16 cellular contexts compared by ENCODE assay signal in the genomic region with DNA sequence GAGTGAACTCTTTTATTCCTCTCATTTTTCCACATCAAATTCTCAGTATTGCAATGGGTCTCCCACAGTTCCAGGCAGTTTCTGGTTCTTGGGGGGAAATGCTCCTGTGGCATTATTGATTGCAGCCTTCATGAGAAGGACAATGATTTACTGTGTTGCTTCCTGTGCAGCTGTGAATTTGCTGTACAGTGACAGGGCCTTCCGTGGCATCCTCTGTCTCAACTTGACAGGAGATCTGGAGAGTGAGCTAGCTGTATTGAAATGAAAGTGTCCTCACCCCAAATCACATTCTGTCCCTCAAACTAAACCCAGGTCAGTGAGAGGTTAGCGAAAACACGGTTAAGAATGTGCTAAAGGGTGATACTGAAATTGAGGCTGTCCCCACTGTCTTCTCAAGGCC.
A peak's percentile ranks its signal among the peaks of the same experiment; 100 is the strongest.
DNase-seq lines count a peak whose midpoint lies in the region; ATAC-seq and TF ChIP-seq lines count a peak whose summit lies in the region.
"Had no signal": no experiment of that assay in that cellular context is flagged by ENCODE, and none has a peak within 500 bp of the region (broad histone marks: within the 10 kb centered on the region; RNA-seq: fewer than 3 reads in every experiment).

No MANE protein-coding gene starts in this region.

- H3K4me1 ChIP-seq in testis = no peaks in the 10 kb centered on the region
- no peaks in the 10 kb centered on the region for H3K4me1 ChIP-seq in naive thymus-derived CD4-positive, alpha-beta T cell (ENCODE audit: control insufficient read depth in 2 of 2, insufficient read depth in 2 of 2, low read length in 2 of 2)

- peaks cover 0 to 4% (median 0%) of the 10 kb centered on the region in 11 donors for H3K9me3 Mint-ChIP-seq in naive thymus-derived CD4-positive, alpha-beta T cell
- H3K9me3 Mint-ChIP-seq: activated CD4-positive, alpha-beta T cell treated with anti-CD3 and anti-CD28 coated beads, Interleukin-2, amount 10 ng/mL, durations not matched to agents 7 days and 5 days; mesothelial cell of epicardium; neural crest cell; type B pancreatic cell had no signal

- POLR2A ChIA-PET in naive thymus-derived CD4-positive, alpha-beta T cell (lab: Charles Lee) = no interaction called here

- H3K27me3 Mint-ChIP-seq in naive thymus-derived CD4-positive, alpha-beta T cell = peaks cover 0 to 3% (median 0%) of the 10 kb centered on the region in 5 donors
- H3K27me3 Mint-ChIP-seq: activated CD4-positive, alpha-beta T cell treated with anti-CD3 and anti-CD28 coated beads, Interleukin-2, amount 10 ng/mL, durations not matched to agents 7 days and 5 days; type B pancreatic cell had no signal

- DNase-seq in NCI-H748 (lab: John Stamatoyannopoulos, UW; ENCODE audit: unreplicated experiment) (peak; percentile 20), NCI-H748 treated with DMSO at 0.1 percent for 48 hours (lab: John Stamatoyannopoulos, UW) (no peak), NCI-H1417 (lab: John Stamatoyannopoulos, UW) (peak in 2 of 3 experiments; percentile 51 to 83), testis (no peak), GM20000 (ENCODE audit: low spot score) (no peak)
- DNase-seq in naive thymus-derived CD4-positive, alpha-beta T cell = no peak
- DNase-seq: activated CD4-positive, alpha-beta T cell treated with anti-CD3 and anti-CD28 coated beads, Interleukin-2, amount 10 ng/mL, durations not matched to agents 7 days and 5 days; cerebellar nuclear complex; NCI-H1048 had no signal

- H3K4me3 ChIP-seq in testis = no peak overlapping the region
- no peak overlapping the region for H3K4me3 ChIP-seq in naive thymus-derived CD4-positive, alpha-beta T cell (ENCODE audit: low read length)
- H3K4me3 ChIP-seq: K562 had no signal

- ATAC-seq in HG02943 (IDR thresholded peaks at IDR 0.05; ENCODE audit: low read depth, unreplicated experiment) = peak; percentile 54
- no peak for ATAC-seq in naive thymus-derived CD4-positive, alpha-beta T cell
- ATAC-seq: K562 had no signal

- H3K9me3 ChIP-seq in testis = no peaks in the 10 kb centered on the region
- H3K9me3 ChIP-seq in naive thymus-derived CD4-positive, alpha-beta T cell (ENCODE audit: control insufficient read depth in 2 of 3, low read length in 3 of 3) = no peaks in the 10 kb centered on the region

- no peaks in the 10 kb centered on the region for H3K36me3 ChIP-seq in testis (ENCODE audit: low read depth, missing control alignments)
- no peaks in the 10 kb centered on the region for H3K36me3 ChIP-seq in naive thymus-derived CD4-positive, alpha-beta T cell (ENCODE audit: control insufficient read depth in 2 of 3, insufficient read depth in 3 of 3, low read length in 3 of 3)

- WGBS in testis, 2 donors = 66 to 67% methylated on average over 3 of the region's 3 CpGs

- TF ChIP-seq POLR2A in testis (IDR thresholded peaks at IDR 0.05) = no peak

- no peak overlapping the region for H3K4me3 Mint-ChIP-seq in naive thymus-derived CD4-positive, alpha-beta T cell
- H3K4me3 Mint-ChIP-seq: activated CD4-positive, alpha-beta T cell treated with anti-CD3 and anti-CD28 coated beads, Interleukin-2, amount 10 ng/mL, durations not matched to agents 7 days and 5 days; mesothelial cell of epicardium; neural crest cell; type B pancreatic cell had no signal

- no peaks in the 10 kb centered on the region for H3K4me1 Mint-ChIP-seq in naive thymus-derived CD4-positive, alpha-beta T cell
- H3K4me1 Mint-ChIP-seq: activated CD4-positive, alpha-beta T cell treated with anti-CD3 and anti-CD28 coated beads, Interleukin-2, amount 10 ng/mL, durations not matched to agents 7 days and 5 days had no signal

- no peaks in the 10 kb centered on the region for H3K36me3 Mint-ChIP-seq in naive thymus-derived CD4-positive, alpha-beta T cell
- H3K36me3 Mint-ChIP-seq: mesothelial cell of epicardium, type B pancreatic cell had no signal

- H3K27ac ChIP-seq in temporal lobe (ENCODE audit: low read depth, low read length) = peak overlapping the region; percentile 86
- H3K27ac ChIP-seq in testis = no peak overlapping the region
- no peak overlapping the region for H3K27ac ChIP-seq in naive thymus-derived CD4-positive, alpha-beta T cell (ENCODE audit: low read depth, low read length)
- H3K27ac ChIP-seq: 22Rv1 had no signal

- intact Hi-C loops in testis (cut with DNase I; ENCODE audit: low total_unique reads) = no loop called here
- intact Hi-C loops in naive thymus-derived CD4-positive, alpha-beta T cell (cut with micrococcal nuclease) = no loop called here

- no peak overlapping the region for H3K27ac Mint-ChIP-seq in naive thymus-derived CD4-positive, alpha-beta T cell
- H3K27ac Mint-ChIP-seq: activated CD4-positive, alpha-beta T cell treated with anti-CD3 and anti-CD28 coated beads, Interleukin-2, amount 10 ng/mL, durations not matched to agents 7 days and 5 days; type B pancreatic cell had no signal

- CTCF ChIA-PET in naive thymus-derived CD4-positive, alpha-beta T cell (lab: Charles Lee) = no interaction called here

- TF ChIP-seq CTCF in testis (IDR thresholded peaks at IDR 0.05) = no peak
- TF ChIP-seq CTCF in GM20000 (IDR thresholded peaks at IDR 0.05; ENCODE audit: extremely low read depth, missing control alignments) = no peak

- H3K27me3 ChIP-seq in testis = no peaks in the 10 kb centered on the region
- H3K27me3 ChIP-seq in naive thymus-derived CD4-positive, alpha-beta T cell (ENCODE audit: control insufficient read depth in 2 of 2, insufficient read depth in 2 of 2, low read length in 2 of 2) = no peaks in the 10 kb centered on the region

Comparison
In these comparisons a context has a peak if more than half of its experiments do, and no peak if none do; other contexts are left out.
1. DNase-seq: peak in NCI-H748 (single experiment) and NCI-H1417 (2 of 3); none in NCI-H748 treated with DMSO at 0.1 percent for 48 hours (single experiment), testis (single experiment), GM20000 (single experiment) and naive thymus-derived CD4-positive, alpha-beta T cell (0 of 9).